Comparison of ENCODE assay signal across 8 cellular contexts in the genomic region with DNA sequence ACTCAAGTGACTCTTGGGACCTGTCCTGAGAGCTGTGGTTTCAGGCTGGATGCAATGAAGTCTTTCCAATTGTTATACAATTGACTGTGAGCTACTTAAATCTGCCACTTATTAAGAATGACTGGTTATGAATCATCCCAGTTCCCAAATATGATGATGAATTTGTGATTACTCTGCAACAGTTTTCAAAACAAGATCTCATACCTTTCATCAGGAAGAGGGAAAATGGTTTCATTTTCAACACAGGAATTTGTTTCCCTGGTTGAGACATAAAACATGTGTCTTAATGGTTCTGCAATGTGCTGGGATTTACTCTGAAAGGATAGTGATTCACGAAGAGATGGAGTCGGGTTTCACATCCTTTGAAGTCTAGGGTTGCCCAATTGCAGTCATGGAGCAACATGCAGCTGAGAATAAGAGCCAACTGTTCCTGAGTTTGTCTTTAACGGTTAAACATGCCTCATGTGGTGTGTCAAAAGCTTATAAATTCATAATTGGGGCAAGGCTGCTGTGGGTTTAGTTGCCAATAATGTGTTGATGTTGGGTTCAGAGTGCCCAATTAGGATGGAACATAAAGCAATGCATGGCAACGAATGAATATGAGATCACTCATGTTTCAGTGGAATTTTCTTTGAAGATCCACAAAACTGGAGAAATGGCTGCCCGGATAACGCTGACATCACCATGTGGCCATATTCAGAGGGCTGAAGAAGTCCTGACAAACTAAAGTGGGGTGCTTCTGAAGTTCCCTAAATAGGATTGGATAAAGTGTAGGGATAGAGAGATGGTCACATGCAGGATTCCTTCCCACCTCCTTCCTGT. TPM values are rescaled to one million over a fixed set of nuclear protein-coding genes. Genes with fewer than 3 reads are reported as not detected.
DNase-seq lines count a peak whose midpoint lies in the region; ATAC-seq and TF ChIP-seq lines count a peak whose summit lies in the region.

No MANE protein-coding gene starts in this region.

- peaks cover 4% of the 10 kb centered on the region for H3K27me3 ChIP-seq in adrenal gland

- DNase-seq in AG04449 (ENCODE audit: low read depth, low spot score) (peak; percentile 95), HPDE6-E6E7 (ENCODE audit: extremely low spot score) (peak; percentile 94), adrenal gland (peak in 4 of 7 donors; percentile 26 to 61 (median 46)), left colon (no peak), NCI-H128 (lab: John Stamatoyannopoulos, UW; ENCODE audit: unreplicated experiment) (no peak), T-helper 2 cell (no peak)
- DNase-seq in activated CD4-positive, alpha-beta T cell treated with anti-CD3 and anti-CD28 coated beads, Interleukin-2, amount 50 U/mL, for 1 hour: no peak
- DNase-seq in activated CD8-positive, alpha-beta memory T cell treated with anti-CD3 and anti-CD28 coated beads, Interleukin-2, amount 10 ng/mL, durations not matched to agents 7 days and 5 days: no peak

- POLR2A ChIA-PET in AG04449 (lab: Yijun Ruan, JAX): interaction anchor here (0.6 to 1.2 kb wide), 7 partner anchors 10 to 359 kb away, joined by 3 to 5 read pairs (median 3); no protein-coding TSS in a partner anchor

- TF ChIP-seq CTCF in AG04449 (IDR thresholded peaks at IDR 0.05; ENCODE audit: insufficient read depth, low read length, missing control alignments) (no peak), adrenal gland (IDR thresholded peaks at IDR 0.05) (no peak)

- H3K36me3 Mint-ChIP-seq in activated CD8-positive, alpha-beta memory T cell treated with anti-CD3 and anti-CD28 coated beads, Interleukin-2, amount 10 ng/mL, durations not matched to agents 7 days and 5 days: no peaks in the 10 kb centered on the region

- intact Hi-C loops in adrenal gland (cut with DNase I) (no loop called here), left colon (cut with DNase I, micrococcal nuclease) (no loop called here)

- no peaks in the 10 kb centered on the region for H3K4me1 ChIP-seq in adrenal gland (replicated peaks in 1 of 2)

- WGBS in adrenal gland, 4 donors: 44 to 60% (median 46%) methylated on average over 6 of the region's 6 CpGs

- H3K4me3 Mint-ChIP-seq in activated CD8-positive, alpha-beta memory T cell treated with anti-CD3 and anti-CD28 coated beads, Interleukin-2, amount 10 ng/mL, durations not matched to agents 7 days and 5 days: no peak overlapping the region

- no peaks in the 10 kb centered on the region for H3K9me3 ChIP-seq in adrenal gland (replicated peaks in 1 of 3)

- H3K4me3 ChIP-seq in AG04449 (ENCODE audit: low read depth, low read length): peak overlapping the region; percentile 35
- H3K4me3 ChIP-seq in adrenal gland: no peak overlapping the region

- no peaks in the 10 kb centered on the region for H3K27me3 Mint-ChIP-seq in activated CD8-positive, alpha-beta memory T cell treated with anti-CD3 and anti-CD28 coated beads, Interleukin-2, amount 10 ng/mL, durations not matched to agents 7 days and 5 days

- no peaks in the 10 kb centered on the region for H3K4me1 Mint-ChIP-seq in activated CD8-positive, alpha-beta memory T cell treated with anti-CD3 and anti-CD28 coated beads, Interleukin-2, amount 10 ng/mL, durations not matched to agents 7 days and 5 days

- peaks cover 2% of the 10 kb centered on the region for H3K9me3 Mint-ChIP-seq in activated CD8-positive, alpha-beta memory T cell treated with anti-CD3 and anti-CD28 coated beads, Interleukin-2, amount 10 ng/mL, durations not matched to agents 7 days and 5 days (ENCODE audit: low read depth)

- ATAC-seq in left colon: peak; percentile 45
- no peak for ATAC-seq in activated CD8-positive, alpha-beta memory T cell treated with anti-CD3 and anti-CD28 coated beads, Interleukin-2, amount 10 ng/mL, durations not matched to agents 7 days and 5 days

- no peaks in the 10 kb centered on the region for H3K36me3 ChIP-seq in adrenal gland (replicated peaks in 1 of 2)

- CTCF ChIA-PET in AG04449 (lab: Yijun Ruan, JAX): interaction anchor here (1.3 to 3.0 kb wide), 4 partner anchors 29 to 74 kb away, joined by 3 to 32 read pairs (median 10); no protein-coding TSS in a partner anchor
- CTCF ChIA-PET in activated CD8-positive, alpha-beta memory T cell treated with anti-CD3 and anti-CD28 coated beads, Interleukin-2, amount 10 ng/mL, durations not matched to agents 7 days and 5 days (lab: Charles Lee): interaction anchor here (0.5 to 2.2 kb wide), 2 partner anchors 11 to 29 kb away, joined by 5 to 8 read pairs; no protein-coding TSS in a partner anchor

- H3K27ac ChIP-seq in adrenal gland: peak overlapping the region in 1 of 5 donors; percentile 35

- TF ChIP-seq POLR2A in adrenal gland (IDR thresholded peaks at IDR 0.05): no peak

- no peak overlapping the region for H3K27ac Mint-ChIP-seq in activated CD8-positive, alpha-beta memory T cell treated with anti-CD3 and anti-CD28 coated beads, Interleukin-2, amount 10 ng/mL, durations not matched to agents 7 days and 5 days

RNA-seq across cellular contexts. Expression of a gene that starts 41.0 kb away (rescaled TPM):
- not detected for total RNA-seq in adrenal gland
- polyA plus RNA-seq in adrenal gland: under 1 TPM in 1 of 3 donors, not detected in 2; 0.09 TPM
- not detected for total RNA-seq in left colon
- total RNA-seq in activated CD8-positive, alpha-beta memory T cell treated with anti-CD3 and anti-CD28 coated beads, Interleukin-2, amount 10 ng/mL, durations not matched to agents 7 days and 5 days: not detected

Comparison
In these comparisons a context has a peak if more than half of its experiments do, and no peak if none do; other contexts are left out.
1. DNase-seq: peak in AG04449 (single experiment), HPDE6-E6E7 (single experiment) and adrenal gland (4 of 7); none in left colon (0 of 2), NCI-H128 (single experiment), activated CD4-positive, alpha-beta T cell treated with anti-CD3 and anti-CD28 coated beads, Interleukin-2, amount 50 U/mL, for 1 hour (single experiment), T-helper 2 cell (0 of 5) and activated CD8-positive, alpha-beta memory T cell treated with anti-CD3 and anti-CD28 coated beads, Interleukin-2, amount 10 ng/mL, durations not matched to agents 7 days and 5 days (single experiment).